ENCODE assay signal across 19 cellular contexts in genomic region chr11:6260207-6260726, GRCh38. TPM values are rescaled to one million over a fixed set of nuclear protein-coding genes. Genes with fewer than 3 reads are reported as not detected.
DNase-seq lines count a peak whose midpoint lies in the region; ATAC-seq and TF ChIP-seq lines count a peak whose summit lies in the region.
"Had no signal": no experiment of that assay in that cellular context is flagged by ENCODE, and none has a peak within 500 bp of the region (broad histone marks: within the 10 kb centered on the region; RNA-seq: fewer than 3 reads in every experiment).

No MANE protein-coding gene starts in this region.

- TF ChIP-seq CTCF in GM23338 (conservative IDR thresholded peaks at IDR 0.05; ENCODE audit: low read depth in 2 of 2): no peak
- no peak for TF ChIP-seq CTCF in MM.1S (IDR thresholded peaks at IDR 0.05; ENCODE audit: low read length)

- peak overlapping the region; percentile 96 for H2AFZ ChIP-seq in GM23338
- H2AFZ ChIP-seq in MM.1S (ENCODE audit: low read length): no peak overlapping the region
- H2AFZ ChIP-seq in neuronal stem cell (ENCODE audit: low read length): peak overlapping the region; percentile 85

- H3K4me2 ChIP-seq in GM23338 (peak overlapping the region; percentile 97), MM.1S (ENCODE audit: low read depth, low read length) (peak overlapping the region; percentile 79; the same call in 1 of the 2 replicates), neuronal stem cell (ENCODE audit: insufficient read depth, low read length, poor library complexity, severe bottlenecking) (peak overlapping the region; percentile 96)

- H3K9me2 ChIP-seq in GM23338 (ENCODE audit: insufficient read depth) (no peaks in the 10 kb centered on the region), MM.1S (replicated peaks; ENCODE audit: insufficient read depth, low read length) (no peaks in the 10 kb centered on the region)

- H3K18ac ChIP-seq in neuronal stem cell (ENCODE audit: low read length): peak overlapping the region; percentile 96

- H3K79me1 ChIP-seq in neuronal stem cell (ENCODE audit: low read depth, low read length): no peaks in the 10 kb centered on the region

- H3K4ac ChIP-seq in neuronal stem cell (ENCODE audit: low read length): no peak overlapping the region

- peaks cover 2% of the 10 kb centered on the region; the same call in 2 of the 3 replicates for H3K4me1 Mint-ChIP-seq in GM23338
- H3K4me1 Mint-ChIP-seq: activated naive CD4-positive, alpha-beta T cell treated with anti-CD3 and anti-CD28 coated beads, Interleukin-2, amount 50 U/mL, for 24 hours; brain had no signal

- no peaks in the 10 kb centered on the region for H3K9me3 ChIP-seq in MM.1S (replicated peaks; ENCODE audit: insufficient read depth, low read length)
- no peaks in the 10 kb centered on the region for H3K9me3 ChIP-seq in effector memory CD4-positive, alpha-beta T cell (ENCODE audit: control insufficient read depth, low read length)
- no peaks in the 10 kb centered on the region for H3K9me3 ChIP-seq in neuronal stem cell (replicated peaks in 1 of 2; ENCODE audit: control insufficient read depth in 2 of 2, insufficient read depth in 1 of 2, low read depth in 1 of 2, low read length in 2 of 2)
- H3K9me3 ChIP-seq: gastrocnemius medialis, left ventricle myocardium inferior, thyroid gland had no signal

- H2BK120ac ChIP-seq in neuronal stem cell (ENCODE audit: low read depth, low read length): no peak overlapping the region

- H3K27me3 Mint-ChIP-seq in GM23338 (ENCODE audit: insufficient read depth, low read depth, poor library complexity): peaks cover 16% of the 10 kb centered on the region

- H2BK5ac ChIP-seq in neuronal stem cell (ENCODE audit: low read length): peak overlapping the region; percentile 40

- no peak overlapping the region for H2BK12ac ChIP-seq in neuronal stem cell (ENCODE audit: low read length)

- H3K36me3 ChIP-seq in GM23338 (ENCODE audit: insufficient read depth) (no peaks in the 10 kb centered on the region), MM.1S (replicated peaks; ENCODE audit: insufficient read depth, low read length) (no peaks in the 10 kb centered on the region), neuronal stem cell (replicated peaks in 1 of 2; ENCODE audit: control insufficient read depth in 2 of 2, insufficient read depth in 2 of 2, low read length in 2 of 2) (peaks cover 0 to 4% of the 10 kb centered on the region in 2 donors)
- no peaks in the 10 kb centered on the region for H3K36me3 ChIP-seq in effector memory CD4-positive, alpha-beta T cell (ENCODE audit: control insufficient read depth, insufficient read depth, low read length)
- H3K36me3 ChIP-seq: gastrocnemius medialis, left ventricle myocardium inferior, thyroid gland had no signal

- H3K23ac ChIP-seq in neuronal stem cell (ENCODE audit: low read depth, low read length, poor library complexity): no peak overlapping the region

- ATAC-seq in GM23338: peak; percentile 11
- ATAC-seq in HG02642 (IDR thresholded peaks at IDR 0.05; ENCODE audit: poor library complexity, unreplicated experiment): no peak

- whole genome bisulfite sequencing in neuronal stem cell (ENCODE audit: extremely low coverage in 2 of 2, insufficient read length in 2 of 2, insufficient replicate concordance in 1 of 2), 2 donors: no CpG with 5 or more reads among the region's 5 CpGs

- H3K27me3 ChIP-seq in GM23338 (ENCODE audit: insufficient read depth): peaks cover 77% of the 10 kb centered on the region
- no peaks in the 10 kb centered on the region; the same call in 1 of the 2 replicates for H3K27me3 ChIP-seq in MM.1S (replicated peaks; ENCODE audit: insufficient read depth, low read length)
- H3K27me3 ChIP-seq in effector memory CD4-positive, alpha-beta T cell (replicated peaks; ENCODE audit: control insufficient read depth, insufficient read depth, low read length, poor library complexity, severe bottlenecking): peaks cover 26% of the 10 kb centered on the region
- peaks cover 0 to 88% (median 1%) of the 10 kb centered on the region in 3 experiments for H3K27me3 ChIP-seq in neuronal stem cell (ENCODE audit: control insufficient read depth in 3 of 3, insufficient read depth in 3 of 3, low read depth in 1 of 3, low read length in 3 of 3)
- H3K27me3 ChIP-seq: thyroid gland had no signal

- H3K4me1 ChIP-seq in GM23338 (ENCODE audit: insufficient read depth) (peaks cover 8% of the 10 kb centered on the region), MM.1S (ENCODE audit: low read length) (no peaks in the 10 kb centered on the region), neuronal stem cell (ENCODE audit: control insufficient read depth in 2 of 2, insufficient read depth in 1 of 2, low read depth in 1 of 2, low read length in 2 of 2) (peaks cover 4 to 15% of the 10 kb centered on the region in 2 donors)
- H3K4me1 ChIP-seq in effector memory CD4-positive, alpha-beta T cell (ENCODE audit: control insufficient read depth, insufficient read depth, low read length, poor library complexity, severe bottlenecking): peaks cover 13% of the 10 kb centered on the region

- H3K79me2 ChIP-seq in GM23338 (replicated peaks; ENCODE audit: insufficient read depth) (no peaks in the 10 kb centered on the region), MM.1S (ENCODE audit: low read length) (no peaks in the 10 kb centered on the region)

- H3K27ac ChIP-seq in GM23338 (ENCODE audit: low read depth) (no peak overlapping the region), MM.1S (ENCODE audit: low read length) (no peak overlapping the region), neuronal stem cell (replicated peaks; ENCODE audit: low read length) (no peak overlapping the region)
- H3K27ac ChIP-seq in effector memory CD4-positive, alpha-beta T cell (ENCODE audit: insufficient read depth, low read length, poor library complexity, severe bottlenecking): no peak overlapping the region
- H3K27ac ChIP-seq: gastrocnemius medialis, left ventricle myocardium inferior, thyroid gland had no signal

- peak overlapping the region; percentile 87 for H2BK15ac ChIP-seq in neuronal stem cell (ENCODE audit: low read length)

- peak overlapping the region; percentile 4 for H2AK5ac ChIP-seq in neuronal stem cell (ENCODE audit: low read depth, low read length)

- no peaks in the 10 kb centered on the region for H3K36me3 Mint-ChIP-seq in GM23338 (ENCODE audit: low read depth)
- H3K36me3 Mint-ChIP-seq: activated naive CD4-positive, alpha-beta T cell treated with anti-CD3 and anti-CD28 coated beads, Interleukin-2, amount 50 U/mL, for 24 hours; brain had no signal

- H3K4me3 Mint-ChIP-seq in GM23338: no peak overlapping the region

- H3K4me3 ChIP-seq in GM23338 (peak overlapping the region; percentile 74), MM.1S (ENCODE audit: low read length) (0 out of 2 replicates have a peak overlapping the region, but pooled peaks have one; percentile 59), neuronal stem cell (ENCODE audit: low read length in 2 of 2) (peak overlapping the region; percentile 1 to 83)
- peak overlapping the region; percentile 58 for H3K4me3 ChIP-seq in effector memory CD4-positive, alpha-beta T cell (ENCODE audit: insufficient read depth, low read depth, low read length, poor library complexity, severe bottlenecking)

- no peak overlapping the region for H3K27ac Mint-ChIP-seq in GM23338
- H3K27ac Mint-ChIP-seq: activated naive CD4-positive, alpha-beta T cell treated with anti-CD3 and anti-CD28 coated beads, Interleukin-2, amount 50 U/mL, for 24 hours; activated T-cell treated with anti-CD3 and anti-CD28 coated beads, Interleukin-2, amount 50 U/mL, for 72 hours had no signal

- DNase-seq in GM23338 (ENCODE audit: low spot score) (no peak), MM.1S (no peak), neuronal stem cell (ENCODE audit: low spot score) (no peak), NCI-H2107 treated with DMSO at 0.1 percent for 48 hours (lab: John Stamatoyannopoulos, UW; ENCODE audit: unreplicated experiment) (no peak)
- DNase-seq in effector memory CD4-positive, alpha-beta T cell: no peak
- no peak for DNase-seq in stimulated activated naive CD4-positive, alpha-beta T cell (lab: John Stamatoyannopoulos, UW)
- DNase-seq: gastrocnemius medialis, left ventricle myocardium inferior, NCI-H226 had no signal

- H3K9ac ChIP-seq in MM.1S (ENCODE audit: low read length): no peak overlapping the region
- peak overlapping the region; percentile 82 for H3K9ac ChIP-seq in neuronal stem cell (ENCODE audit: low read depth, low read length, poor library complexity)

- H4K91ac ChIP-seq in neuronal stem cell (ENCODE audit: low read depth, low read length, poor library complexity): no peak overlapping the region

- H3F3A ChIP-seq in GM23338 (replicated peaks; ENCODE audit: low read depth) (no peaks in the 10 kb centered on the region), MM.1S (ENCODE audit: insufficient read depth, low read length) (no peaks in the 10 kb centered on the region)

- peak overlapping the region; percentile 94 for H3K14ac ChIP-seq in neuronal stem cell (ENCODE audit: low read length)

- H4K20me1 ChIP-seq in GM23338 (replicated peaks; ENCODE audit: insufficient read depth) (no peaks in the 10 kb centered on the region), MM.1S (ENCODE audit: insufficient read depth, low read length) (no peaks in the 10 kb centered on the region)

- H4K8ac ChIP-seq in neuronal stem cell (ENCODE audit: low read depth, low read length): no peak overlapping the region

- H3K9me3 Mint-ChIP-seq in GM23338: no peaks in the 10 kb centered on the region
- H3K9me3 Mint-ChIP-seq: activated naive CD4-positive, alpha-beta T cell treated with anti-CD3 and anti-CD28 coated beads, Interleukin-2, amount 50 U/mL, for 24 hours; activated T-cell treated with anti-CD3 and anti-CD28 coated beads, Interleukin-2, amount 50 U/mL, for 72 hours; brain had no signal

TF ChIP-seq in GM23338, 12 proteins besides CTCF, POLR2A, EP300 and RAD21:
- TF ChIP-seq EZH2phosphoT487 (IDR thresholded peaks at IDR 0.05; ENCODE audit: unreplicated experiment): no peak
- peak; percentile 11 for TF ChIP-seq EZH2 (IDR thresholded peaks at IDR 0.05; ENCODE audit: low read depth, unreplicated experiment)
TF ChIP-seq in GM23338: peak in this region for 1.

RNA-seq across cellular contexts. Expression of gene CCKBR, which starts 0.6 kb away (rescaled TPM):
- total RNA-seq in GM23338 (2014; rRNA removed; shearing (Covaris generic)): 7.0 and 8.2 TPM in 2 replicates
- polyA plus RNA-seq in GM23338 (2016; fragmentation: Nextera tagmentation; extraction: Ambion mirVana): 3.9 and 4.8 TPM in 2 replicates
- polyA plus RNA-seq in neuronal stem cell (2013, experiment 1 of 2): 15.4 TPM
- 15.2 TPM for polyA plus RNA-seq in neuronal stem cell (2013, experiment 2 of 2)
- total RNA-seq: activated CD8-positive, alpha-beta memory T cell treated with anti-CD3 and anti-CD28 coated beads for 36 hours; activated T-cell treated with anti-CD3 and anti-CD28 coated beads, Interleukin-2, amount 50 U/mL, for 72 hours; dermis microvascular lymphatic vessel endothelial cell; gastrocnemius medialis; left ventricle myocardium inferior; RPMI7951 had no signal

RNA-seq across cellular contexts. Expression of gene CNGA4, which starts 21.4 kb away (rescaled TPM):
- total RNA-seq in GM23338 (2014; rRNA removed; shearing (Covaris generic)): not detected in 2 replicates
- polyA plus RNA-seq in GM23338 (2016; fragmentation: Nextera tagmentation; extraction: Ambion mirVana): 0.15 TPM in 1 of 2 replicates, not detected in the other
- polyA plus RNA-seq in neuronal stem cell (2013, experiment 1 of 2): 0.08 TPM
- polyA plus RNA-seq in neuronal stem cell (2013, experiment 2 of 2): 0.06 TPM
- total RNA-seq: activated CD8-positive, alpha-beta memory T cell treated with anti-CD3 and anti-CD28 coated beads for 36 hours; dermis microvascular lymphatic vessel endothelial cell; gastrocnemius medialis; left ventricle myocardium inferior; RPMI7951 had no signal

RNA-seq across cellular contexts. Expression of gene FHIP1B, which starts 25.8 kb away (rescaled TPM):
- total RNA-seq in GM23338 (2014; rRNA removed; shearing (Covaris generic)): 20.0 and 34.5 TPM in 2 replicates
- 10.3 TPM in 2 replicates for polyA plus RNA-seq in GM23338 (2016; fragmentation: Nextera tagmentation; extraction: Ambion mirVana)
- 21.2 TPM for polyA plus RNA-seq in neuronal stem cell (2013, experiment 1 of 2)
- polyA plus RNA-seq in neuronal stem cell (2013, experiment 2 of 2): 20.4 TPM

RNA-seq across cellular contexts. Expression of gene C11orf42, which starts 54.9 kb away (rescaled TPM):
- total RNA-seq in GM23338 (2014; rRNA removed; shearing (Covaris generic)): not detected in 2 replicates
- not detected in 2 replicates for polyA plus RNA-seq in GM23338 (2016; fragmentation: Nextera tagmentation; extraction: Ambion mirVana)
- not detected for polyA plus RNA-seq in neuronal stem cell (2013, experiment 1 of 2)
- polyA plus RNA-seq in neuronal stem cell (2013, experiment 2 of 2): not detected
- total RNA-seq: activated CD8-positive, alpha-beta memory T cell treated with anti-CD3 and anti-CD28 coated beads for 36 hours; activated T-cell treated with anti-CD3 and anti-CD28 coated beads, Interleukin-2, amount 50 U/mL, for 72 hours; dermis microvascular lymphatic vessel endothelial cell; gastrocnemius medialis; left ventricle myocardium inferior; mucosa of gallbladder; RPMI7951; thyroid gland had no signal
- polyA plus RNA-seq: esophagus had no signal
